ENCODE assay signal across 11 cellular contexts in the genomic region with DNA sequence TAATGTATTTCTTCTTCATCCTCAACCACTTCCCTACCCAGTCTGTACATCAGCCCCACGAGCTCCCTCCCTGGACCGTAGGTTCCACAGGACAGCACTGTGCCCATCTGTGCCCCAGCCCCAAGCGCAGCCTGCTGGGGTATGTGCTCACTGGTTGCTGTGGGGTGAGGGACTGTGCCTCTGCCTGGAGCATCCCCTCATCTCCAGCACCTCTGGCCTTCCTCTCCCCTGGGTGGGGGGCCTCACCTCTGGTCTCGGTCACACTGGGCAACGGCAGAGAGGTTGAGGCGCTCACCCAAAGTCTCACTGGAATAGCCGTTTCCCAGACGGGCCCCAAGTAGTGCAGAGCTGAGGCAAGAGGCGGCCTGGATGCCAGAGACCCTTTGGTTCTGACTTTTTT. TPM values are rescaled to one million over a fixed set of nuclear protein-coding genes. Genes with fewer than 3 reads are reported as not detected.
A peak's percentile ranks its signal among the peaks of the same experiment; 100 is the strongest.
DNase-seq lines count a peak whose midpoint lies in the region; ATAC-seq and TF ChIP-seq lines count a peak whose summit lies in the region.
"Had no signal": no experiment of that assay in that cellular context is flagged by ENCODE, and none has a peak within 500 bp of the region (broad histone marks: within the 10 kb centered on the region; RNA-seq: fewer than 3 reads in every experiment).

No MANE protein-coding gene starts in this region.

- no TSS peak for BruUV-seq in PC-3 (replicated peaks; lab: Mats Ljungman, UMichigan)

- H4K20me1 ChIP-seq in PC-3 (ENCODE audit: low read length): no peaks in the 10 kb centered on the region

- H3K79me2 ChIP-seq in PC-3 (ENCODE audit: low read length): peaks cover 88% of the 10 kb centered on the region

- H3K36me3 ChIP-seq in PC-3 (ENCODE audit: low read depth, low read length): peaks cover 26% of the 10 kb centered on the region
- peaks cover 32% of the 10 kb centered on the region for H3K36me3 ChIP-seq in endodermal cell (ENCODE audit: control insufficient read depth, insufficient read depth, low read length)
- H3K36me3 ChIP-seq in sigmoid colon: peaks cover 0 to 23% (median 4%) of the 10 kb centered on the region in 4 donors
- no peaks in the 10 kb centered on the region for H3K36me3 ChIP-seq in gastrocnemius medialis

- H3K4me1 ChIP-seq in PC-3 (ENCODE audit: insufficient read depth, low read length) (peaks cover 32% of the 10 kb centered on the region), endodermal cell (ENCODE audit: control insufficient read depth, insufficient read depth, low read length) (no peaks in the 10 kb centered on the region), sigmoid colon (peaks cover 0 to 29% (median 22%) of the 10 kb centered on the region in 4 donors), gastrocnemius medialis (peaks cover 38 to 50% of the 10 kb centered on the region in 2 donors)

- H3K9me3 Mint-ChIP-seq in activated CD4-positive, alpha-beta T cell treated with anti-CD3 and anti-CD28 coated beads, Interleukin-2, amount 10 ng/mL, durations not matched to agents 7 days and 5 days: peaks cover 18% of the 10 kb centered on the region
- H3K9me3 Mint-ChIP-seq in endodermal cell: peaks cover 33% of the 10 kb centered on the region

- 0 out of 2 replicates have a peak, but pooled peaks cover 3% of the 10 kb centered on the region for H3K9me3 ChIP-seq in PC-3 (ENCODE audit: low read length)
- peaks cover 28% of the 10 kb centered on the region for H3K9me3 ChIP-seq in endodermal cell (ENCODE audit: control insufficient read depth, low read length)
- H3K9me3 ChIP-seq in sigmoid colon: no peaks in the 10 kb centered on the region
- no peaks in the 10 kb centered on the region for H3K9me3 ChIP-seq in gastrocnemius medialis

- no peak for DNase-seq in activated CD4-positive, alpha-beta T cell treated with anti-CD3 and anti-CD28 coated beads, Interleukin-2, amount 10 ng/mL, durations not matched to agents 7 days and 5 days
- no peak for DNase-seq in activated CD4-positive, alpha-beta T cell treated with anti-CD3 and anti-CD28 coated beads, Interleukin-2, amount 50 U/mL, for 1 hour
- DNase-seq in PC-3: no peak
- DNase-seq in endodermal cell: no peak
- DNase-seq in sigmoid colon: peak; percentile 55
- no peak for DNase-seq in gastrocnemius medialis
- no peak for DNase-seq in COLO668 (lab: John Stamatoyannopoulos, UW; ENCODE audit: unreplicated experiment)
- DNase-seq: ACHN, amygdala had no signal

- intact Hi-C loops in PC-3 (cut with micrococcal nuclease): loop anchor here (5.0 kb wide), 1 partner anchor 211 kb away; a partner anchor contains a TSS
- intact Hi-C loops in sigmoid colon (cut with DNase I): loop anchor here (5.0 kb wide), 1 partner anchor 61 kb away; no protein-coding TSS in a partner anchor
- intact Hi-C loops in gastrocnemius medialis (cut with DNase I; ENCODE audit: low total_unique reads): no loop called here

- peak overlapping the region; percentile 91 for H3K4me2 ChIP-seq in PC-3 (ENCODE audit: low read length)

- peaks cover 42% of the 10 kb centered on the region for H3K36me3 Mint-ChIP-seq in activated CD4-positive, alpha-beta T cell treated with anti-CD3 and anti-CD28 coated beads, Interleukin-2, amount 10 ng/mL, durations not matched to agents 7 days and 5 days (ENCODE audit: low read depth)
- H3K36me3 Mint-ChIP-seq in endodermal cell (ENCODE audit: low read depth): peaks cover 34% of the 10 kb centered on the region

- no peaks in the 10 kb centered on the region for H3K9me2 ChIP-seq in PC-3 (replicated peaks; ENCODE audit: low read length)

- H3K4me3 Mint-ChIP-seq in activated CD4-positive, alpha-beta T cell treated with anti-CD3 and anti-CD28 coated beads, Interleukin-2, amount 10 ng/mL, durations not matched to agents 7 days and 5 days: peak overlapping the region; percentile 81
- H3K4me3 Mint-ChIP-seq in endodermal cell: peak overlapping the region; percentile 62

- H3K27ac ChIP-seq in PC-3 (ENCODE audit: low read length): no peak overlapping the region
- H3K27ac ChIP-seq in endodermal cell (ENCODE audit: low read depth, low read length): no peak overlapping the region
- H3K27ac ChIP-seq in sigmoid colon: no peak overlapping the region
- H3K27ac ChIP-seq in gastrocnemius medialis: no peak overlapping the region

- peak overlapping the region; percentile 83 for H3K27ac Mint-ChIP-seq in activated CD4-positive, alpha-beta T cell treated with anti-CD3 and anti-CD28 coated beads, Interleukin-2, amount 10 ng/mL, durations not matched to agents 7 days and 5 days
- H3K27ac Mint-ChIP-seq in endodermal cell: no peak overlapping the region

- no peak for TF ChIP-seq CTCF in PC-3 (conservative IDR thresholded peaks at IDR 0.05; ENCODE audit: low read depth, low read length)
- TF ChIP-seq CTCF in endodermal cell (conservative IDR thresholded peaks at IDR 0.05): no peak
- no peak for TF ChIP-seq CTCF in sigmoid colon (IDR thresholded peaks at IDR 0.05)
- TF ChIP-seq CTCF in gastrocnemius medialis (IDR thresholded peaks at IDR 0.05 in 4 of 5, conservative IDR thresholded peaks at IDR 0.05 in 1 of 5): no peak

- POLR2A ChIA-PET in activated CD4-positive, alpha-beta T cell treated with anti-CD3 and anti-CD28 coated beads, Interleukin-2, amount 10 ng/mL, durations not matched to agents 7 days and 5 days (lab: Charles Lee): no interaction called here
- POLR2A ChIA-PET in PC-3 (lab: Charles Lee; ENCODE audit: unreplicated experiment): interaction anchor here (0.6 kb wide), 1 partner anchor 396 kb away, joined by 6 read pairs; no protein-coding TSS in a partner anchor

- H3K27me3 ChIP-seq in PC-3 (ENCODE audit: low read length) (no peaks in the 10 kb centered on the region), endodermal cell (ENCODE audit: control insufficient read depth, insufficient read depth, low read length, poor library complexity, severe bottlenecking) (no peaks in the 10 kb centered on the region), sigmoid colon (no peaks in the 10 kb centered on the region), gastrocnemius medialis (no peaks in the 10 kb centered on the region)

- peak overlapping the region; percentile 77 for H3K4me3 ChIP-seq in PC-3 (ENCODE audit: low read length)
- H3K4me3 ChIP-seq in endodermal cell (ENCODE audit: low read length): peak overlapping the region; percentile 81
- H3K4me3 ChIP-seq in sigmoid colon: no peak overlapping the region
- H3K4me3 ChIP-seq in gastrocnemius medialis: no peak overlapping the region

- H3K27me3 Mint-ChIP-seq in activated CD4-positive, alpha-beta T cell treated with anti-CD3 and anti-CD28 coated beads, Interleukin-2, amount 10 ng/mL, durations not matched to agents 7 days and 5 days: no peaks in the 10 kb centered on the region
- no peaks in the 10 kb centered on the region for H3K27me3 Mint-ChIP-seq in endodermal cell (ENCODE audit: insufficient read depth)

- no peaks in the 10 kb centered on the region for H3F3A ChIP-seq in PC-3 (ENCODE audit: low read length, unreplicated experiment)

- CTCF ChIA-PET in activated CD4-positive, alpha-beta T cell treated with anti-CD3 and anti-CD28 coated beads, Interleukin-2, amount 10 ng/mL, durations not matched to agents 7 days and 5 days (lab: Charles Lee): interaction anchor here (0.7 to 1.5 kb wide), 3 partner anchors 32 to 363 kb away, joined by 3 to 4 read pairs (median 3); no protein-coding TSS in a partner anchor
- CTCF ChIA-PET in PC-3 (lab: Charles Lee): no interaction called here

- TF ChIP-seq POLR2A in sigmoid colon (IDR thresholded peaks at IDR 0.05) (no peak), gastrocnemius medialis (IDR thresholded peaks at IDR 0.05) (no peak), GM18505 (IDR thresholded peaks at IDR 0.05; ENCODE audit: borderline replicate concordance, extremely low read depth, insufficient read depth, insufficient read length) (no peak)

- ATAC-seq in PC-3 (no peak), gastrocnemius medialis (no peak), GM18505 (IDR thresholded peaks at IDR 0.05; ENCODE audit: unreplicated experiment) (no peak)
- ATAC-seq: left lobe of liver had no signal

- 94 to 100% methylated on average over 6 to 9 of the region's 9 CpGs for WGBS in endodermal cell (ENCODE audit: insufficient coverage in 1 of 2, insufficient read length in 1 of 2), 2 experiments
- WGBS in sigmoid colon, 2 donors: 90 to 92% methylated on average over 9 of the region's 9 CpGs

- H3K9ac ChIP-seq in PC-3 (ENCODE audit: low read length) (no peak overlapping the region), endodermal cell (ENCODE audit: extremely low read depth, low read length, poor library complexity, severe bottlenecking) (no peak overlapping the region)

- H3K4me1 Mint-ChIP-seq in activated CD4-positive, alpha-beta T cell treated with anti-CD3 and anti-CD28 coated beads, Interleukin-2, amount 10 ng/mL, durations not matched to agents 7 days and 5 days: peaks cover 35% of the 10 kb centered on the region
- peaks cover 5% of the 10 kb centered on the region for H3K4me1 Mint-ChIP-seq in endodermal cell

- in situ Hi-C loops in gastrocnemius medialis (cut with MboI; ENCODE audit: low sequenced_read_pairs in 4 of 4): no loop called here

- H2AFZ ChIP-seq in PC-3 (ENCODE audit: low read length): no peak overlapping the region

- TF ChIP-seq EP300 in sigmoid colon (IDR thresholded peaks at IDR 0.05): no peak

RNA-seq across cellular contexts. Expression of a gene that starts 1.5 kb away (rescaled TPM):
- total RNA-seq in activated CD4-positive, alpha-beta T cell treated with anti-CD3 and anti-CD28 coated beads, Interleukin-2, amount 10 ng/mL, durations not matched to agents 7 days and 5 days: 10 to 100 TPM; 29.8 to 32.5 TPM
- total RNA-seq in PC-3 (2014; rRNA removed): 15.6 and 19.1 TPM in 2 replicates
- 10 to 100 TPM; 33.5 to 43.2 TPM for total RNA-seq in endodermal cell
- 12.8 TPM for polyA plus RNA-seq in endodermal cell (2013, experiment 1 of 2)
- polyA plus RNA-seq in endodermal cell (2013, experiment 2 of 2): 12.0 TPM
- 10 to 100 TPM in 3 of 4 donors, 1 to 10 TPM in 1; 9.7 to 26.6 (median 10.9) TPM for total RNA-seq in sigmoid colon
- polyA plus RNA-seq in sigmoid colon: 10 to 100 TPM in 2 of 3 donors, 1 to 10 TPM in 1; 9.5 to 20.4 (median 12.6) TPM
- 10 to 100 TPM in 1 of 4 donors, 1 to 10 TPM in 3; 1.2 to 12.5 (median 3.6) TPM for total RNA-seq in gastrocnemius medialis

RNA-seq across cellular contexts. Expression of a gene that starts 2.1 kb away (rescaled TPM):
- total RNA-seq in activated CD4-positive, alpha-beta T cell treated with anti-CD3 and anti-CD28 coated beads, Interleukin-2, amount 10 ng/mL, durations not matched to agents 7 days and 5 days: 10 to 100 TPM; 21.0 to 23.8 TPM
- total RNA-seq in PC-3 (2014; rRNA removed): 66.3 and 73.7 TPM in 2 replicates
- total RNA-seq in endodermal cell: 10 to 100 TPM; 54.2 to 54.3 TPM
- 28.7 TPM for polyA plus RNA-seq in endodermal cell (2013, experiment 1 of 2)
- 27.9 TPM for polyA plus RNA-seq in endodermal cell (2013, experiment 2 of 2)
- 10 to 100 TPM; 13.2 to 25.4 (median 16.0) TPM for total RNA-seq in sigmoid colon
- 10 to 100 TPM in 1 of 3 donors, 1 to 10 TPM in 2; 7.8 to 23.4 (median 9.7) TPM for polyA plus RNA-seq in sigmoid colon
- 10 to 100 TPM; 22.4 to 36.2 (median 30.6) TPM for total RNA-seq in gastrocnemius medialis

Comparison
In these comparisons a context has a peak if more than half of its experiments do, and no peak if none do; other contexts are left out.
1. H3K4me3 ChIP-seq: peak in PC-3 (single experiment) and endodermal cell (single experiment); none in sigmoid colon (0 of 4) and gastrocnemius medialis (0 of 4).